ENCODE assay signal across 12 cellular contexts in the genomic region with DNA sequence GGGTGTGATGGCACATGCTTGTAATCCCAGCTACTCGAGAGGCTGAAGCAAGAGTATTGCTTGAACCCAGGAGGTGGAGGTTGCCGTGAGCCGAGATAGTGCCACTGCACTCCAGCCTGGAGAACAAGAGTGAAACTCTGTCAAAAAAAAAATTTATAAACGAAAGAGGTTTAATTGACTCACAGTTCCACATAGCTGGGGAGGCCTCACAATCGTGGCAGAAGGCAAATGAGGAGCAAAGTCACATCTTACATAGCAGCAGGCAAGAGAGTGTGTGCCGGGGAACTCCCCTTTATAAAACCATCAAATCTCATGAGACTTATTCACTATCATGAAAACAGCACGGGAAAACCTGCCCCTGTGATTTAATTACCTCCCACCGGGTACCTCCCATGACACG. TPM values are rescaled to one million over a fixed set of nuclear protein-coding genes. Genes with fewer than 3 reads are reported as not detected.
"Had no signal": no experiment of that assay in that cellular context is flagged by ENCODE, and none has a peak within 500 bp of the region (broad histone marks: within the 10 kb centered on the region; RNA-seq: fewer than 3 reads in every experiment).

No MANE protein-coding gene starts in this region.

RNA-seq across cellular contexts. Expression of a gene that starts 0.9 kb away (rescaled TPM):
- total RNA-seq: dermis microvascular lymphatic vessel endothelial cell, esophagus mucosa, glomerular endothelial cell, kidney epithelial cell, left lung, lower lobe of right lung, lung microvascular endothelial cell, mononuclear cell had no signal
- polyA plus RNA-seq: heart right ventricle; keratinocyte; naive thymus-derived CD4-positive, alpha-beta T cell had no signal

RNA-seq across cellular contexts. Expression of a gene that starts 35.5 kb away (rescaled TPM):
- total RNA-seq: dermis microvascular lymphatic vessel endothelial cell, gastrocnemius medialis, lung microvascular endothelial cell had no signal
- polyA plus RNA-seq: naive thymus-derived CD4-positive, alpha-beta T cell had no signal
